8 cellular contexts compared by ENCODE assay signal in the genomic region with DNA sequence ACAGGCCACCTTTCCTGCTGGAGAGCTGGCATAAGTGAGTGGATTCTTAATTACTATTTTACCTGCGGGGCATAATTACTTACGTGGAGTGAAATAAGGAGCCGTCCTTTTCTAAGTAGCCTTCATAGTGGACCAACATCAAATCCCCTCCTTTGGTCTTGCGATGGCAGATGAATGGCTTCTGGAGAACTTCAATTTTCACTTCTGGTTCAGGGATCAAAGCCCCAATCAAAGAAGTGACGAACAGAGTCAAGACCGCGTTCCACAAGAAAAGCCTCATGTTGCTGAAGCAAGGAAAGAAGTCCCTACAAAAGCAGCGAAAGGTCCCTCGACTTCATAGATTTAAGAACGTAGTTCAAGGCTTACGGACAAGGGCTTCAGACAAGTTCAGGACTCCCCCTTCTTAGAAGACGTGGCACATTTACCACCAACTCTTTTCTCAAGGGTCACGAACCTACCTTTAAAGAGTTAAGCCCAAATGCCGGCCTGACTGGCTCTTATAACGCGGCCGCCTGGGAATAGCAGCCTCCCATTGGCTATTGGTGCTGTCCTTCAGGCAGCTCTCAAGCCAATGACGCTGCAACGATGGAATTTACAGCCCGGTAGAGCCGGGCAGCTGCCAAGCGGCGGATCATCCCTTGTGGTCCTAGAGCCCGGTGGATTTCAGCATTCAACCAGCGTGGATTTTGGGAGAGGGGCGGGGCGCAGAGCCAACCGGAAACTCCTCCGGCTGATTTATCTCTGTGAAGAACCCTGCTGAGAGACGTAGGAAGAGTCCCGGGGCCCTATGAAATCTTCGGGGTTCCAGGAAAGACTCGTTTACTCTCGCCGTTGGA. TPM values are rescaled to one million over a fixed set of nuclear protein-coding genes. Genes with fewer than 3 reads are reported as not detected.
DNase-seq lines count a peak whose midpoint lies in the region; ATAC-seq and TF ChIP-seq lines count a peak whose summit lies in the region.

TSS of gene FKBP14 (minus strand) at position 474 of the 836 bp plus-strand sequence. CDS start at position 280, 194 bp downstream.

- no peaks in the 10 kb centered on the region for H4K20me1 ChIP-seq in OCI-LY7 (ENCODE audit: insufficient read depth, low read length)

- H3K27me3 ChIP-seq in mononuclear cell (ENCODE audit: insufficient read depth, low read length): no peaks in the 10 kb centered on the region

- H3K79me2 ChIP-seq in OCI-LY7 (ENCODE audit: insufficient read depth, low read depth, low read length): peaks cover 55% of the 10 kb centered on the region

- peak within 1 kb of the TSS; percentile 81 for H3K4me3 ChIP-seq in OCI-LY7 (ENCODE audit: low read depth, low read length, poor library complexity, severe bottlenecking)
- peak within 1 kb of the TSS; percentile 73 for H3K4me3 ChIP-seq in mononuclear cell (ENCODE audit: low read length)

- H3K36me3 ChIP-seq in OCI-LY7 (ENCODE audit: insufficient read depth, low read length): peaks cover 15% of the 10 kb centered on the region

- H3K4me1 ChIP-seq in OCI-LY7 (ENCODE audit: insufficient read depth, low read length, poor library complexity, severe bottlenecking) (peaks cover 45% of the 10 kb centered on the region), mononuclear cell (ENCODE audit: insufficient read depth, low read length) (peaks cover 29% of the 10 kb centered on the region)

- intact Hi-C loops in OCI-LY7 (cut with micrococcal nuclease; ENCODE audit: unreplicated experiment): loop anchor here (1.0 to 5.0 kb wide), 2 partner anchors 38 to 91 kb away; no protein-coding TSS in a partner anchor

- peak; percentile 77 for ATAC-seq in GM21526 (IDR thresholded peaks at IDR 0.05; ENCODE audit: low FRiP score, unreplicated experiment)

- H3K9me2 ChIP-seq in OCI-LY7 (ENCODE audit: insufficient read depth, low read length): no peaks in the 10 kb centered on the region

- no peaks in the 10 kb centered on the region for H3K9me3 ChIP-seq in OCI-LY7 (ENCODE audit: low read length)
- no peaks in the 10 kb centered on the region for H3K9me3 ChIP-seq in mononuclear cell (ENCODE audit: low read depth, low read length)

- DNase-seq in DMS 273 treated with DMSO at 0.1 percent for 48 hours (lab: John Stamatoyannopoulos, UW) (peak; percentile 100), HuH-7 (ENCODE audit: low spot score) (peak; percentile 93), OCI-LY7 (ENCODE audit: low spot score) (peak; percentile 99), activated T-cell treated with anti-CD3 and anti-CD28 coated beads for 48 hours (ENCODE audit: low read depth) (peak; percentile 83), epithelial cell of prostate (ENCODE audit: low read depth, low spot score) (peak; percentile 98)
- DNase-seq in stimulated activated CD8-positive, alpha-beta memory T cell treated with anti-CD3 and anti-CD28 coated beads, Interleukin-2, amount 100 ng/mL, for 48 hours (ENCODE audit: low read depth in 2 of 2): peak; percentile 72 to 84

- peak within 1 kb of the TSS; percentile 98 for H3K4me2 ChIP-seq in OCI-LY7 (ENCODE audit: low read length)

- POLR2A ChIA-PET in OCI-LY7 (lab: Charles Lee): interaction anchor here (0.5 to 1.3 kb wide), 6 partner anchors 9 to 56 kb away, joined by 3 to 5 read pairs (median 4); no protein-coding TSS in a partner anchor

- H2AFZ ChIP-seq in OCI-LY7 (ENCODE audit: low read length): peak within 1 kb of the TSS; percentile 84

- CTCF ChIA-PET in OCI-LY7 (lab: Charles Lee; ENCODE audit: unreplicated experiment): no interaction called here

- H3K27ac ChIP-seq in OCI-LY7 (ENCODE audit: low read depth, low read length, poor library complexity, severe bottlenecking) (peak within 1 kb of the TSS; percentile 69), epithelial cell of prostate (peak within 1 kb of the TSS; percentile 94)

- BruUV-seq in OCI-LY7 (replicated peaks; lab: Mats Ljungman, UMichigan): TSS peak; percentile 87

- TF ChIP-seq CTCF in OCI-LY7 (conservative IDR thresholded peaks at IDR 0.05; ENCODE audit: low read length): no peak

RNA-seq across cellular contexts. Expression of gene FKBP14, which starts in this region (rescaled TPM):
- 5.3 and 6.3 TPM in 2 replicates for total RNA-seq in OCI-LY7 (2014; rRNA removed; shearing (Covaris generic))
- total RNA-seq in OCI-LY7 (2022) (15.9 and 17.9 TPM in 2 replicates), mononuclear cell (5.5 TPM)

Comparison
In these comparisons a context has a peak if more than half of its experiments do, and no peak if none do; other contexts are left out.
1. Peak in every context shown above with its lines: DNase-seq, ATAC-seq, H3K4me3 ChIP-seq and H3K27ac ChIP-seq.